Comparison of ENCODE assay signal across 14 cellular contexts in genomic region chr9:124296094-124296493, GRCh38. TPM values are rescaled to one million over a fixed set of nuclear protein-coding genes. Genes with fewer than 3 reads are reported as not detected.
DNase-seq lines count a peak whose midpoint lies in the region; ATAC-seq, FAIRE-seq and TF ChIP-seq lines count a peak whose summit lies in the region.
"Had no signal": no experiment of that assay in that cellular context is flagged by ENCODE, and none has a peak within 500 bp of the region (broad histone marks: within the 10 kb centered on the region; RNA-seq: fewer than 3 reads in every experiment).

No MANE protein-coding gene starts in this region.

- H3K4me1 ChIP-seq in Karpas-422 (ENCODE audit: low read length) (peaks cover 65% of the 10 kb centered on the region), esophagus squamous epithelium (peaks cover 7 to 90% (median 42%) of the 10 kb centered on the region in 3 donors), pancreas (peaks cover 8 to 33% (median 11%) of the 10 kb centered on the region in 3 donors), gastrocnemius medialis (peaks cover 19 to 39% of the 10 kb centered on the region in 2 donors)

- peaks cover 100% of the 10 kb centered on the region for H3K79me2 ChIP-seq in Karpas-422 (ENCODE audit: low read length)

- ATAC-seq in pancreas = peak in 3 of 4 donors; percentile 11 to 29 (median 24)
- no peak for ATAC-seq in gastrocnemius medialis

- no peak for DNase-seq in AG04450 (ENCODE audit: low read depth, low spot score)
- DNase-seq in Karpas-422 = no peak
- DNase-seq in esophagus squamous epithelium (lab: John Stamatoyannopoulos, UW) = no peak
- DNase-seq in pancreas = no peak
- no peak for DNase-seq in AG08396 (ENCODE audit: low spot score)
- DNase-seq in WERI-Rb-1 = no peak
- DNase-seq in gastrocnemius medialis = no peak
- DNase-seq in activated gamma-delta T cell (lab: John Stamatoyannopoulos, UW) = no peak
- DNase-seq: activated T-cell treated with anti-CD3 and anti-CD28 coated beads, Interleukin-2, amount 50 U/mL, for 48 hours; NCI-H1092; testis had no signal

- H3K36me3 ChIP-seq in Karpas-422 (ENCODE audit: insufficient read depth, low read length) = no peaks in the 10 kb centered on the region; the same call in 1 of the 2 replicates
- H3K36me3 ChIP-seq in esophagus squamous epithelium = no peaks in the 10 kb centered on the region
- H3K36me3 ChIP-seq in pancreas = no peaks in the 10 kb centered on the region
- H3K36me3 ChIP-seq in WERI-Rb-1 = no peaks in the 10 kb centered on the region
- no peaks in the 10 kb centered on the region for H3K36me3 ChIP-seq in gastrocnemius medialis

- POLR2A ChIA-PET in AG04450 (lab: Yijun Ruan, JAX) = interaction anchor here (1.7 kb wide), 1 partner anchor 10 kb away, joined by 7 read pairs; no protein-coding TSS in a partner anchor

- H3K4me3 ChIP-seq in AG04450 (ENCODE audit: low read depth, low read length) = no peak overlapping the region
- no peak overlapping the region for H3K4me3 ChIP-seq in Karpas-422 (ENCODE audit: low read length)
- no peak overlapping the region for H3K4me3 ChIP-seq in esophagus squamous epithelium
- H3K4me3 ChIP-seq in pancreas = no peak overlapping the region
- no peak overlapping the region for H3K4me3 ChIP-seq in WERI-Rb-1 (ENCODE audit: low read depth, low read length)
- no peak overlapping the region for H3K4me3 ChIP-seq in gastrocnemius medialis
- H3K4me3 ChIP-seq: testis had no signal

- H3K9me3 ChIP-seq in AG04450 (ENCODE audit: control insufficient read depth, insufficient read depth, low read length) (no peaks in the 10 kb centered on the region; the same call in 1 of the 2 replicates), Karpas-422 (ENCODE audit: low read length) (no peaks in the 10 kb centered on the region), esophagus squamous epithelium (no peaks in the 10 kb centered on the region), pancreas (no peaks in the 10 kb centered on the region), WERI-Rb-1 (ENCODE audit: severe bottlenecking) (no peaks in the 10 kb centered on the region), gastrocnemius medialis (no peaks in the 10 kb centered on the region)
- H3K9me3 ChIP-seq: testis had no signal

- no peak overlapping the region for H2AFZ ChIP-seq in Karpas-422 (ENCODE audit: low read length)

- H3K27ac ChIP-seq in AG04450 (ENCODE audit: low read depth, low read length) = peak overlapping the region; percentile 31
- H3K27ac ChIP-seq in Karpas-422 (ENCODE audit: low read length) = peak overlapping the region; percentile 34; the same call in 1 of the 2 replicates
- H3K27ac ChIP-seq in esophagus squamous epithelium = peak overlapping the region in 3 of 4 donors; percentile 42 to 67 (median 45)
- peak overlapping the region; percentile 24 to 65 (median 49) for H3K27ac ChIP-seq in pancreas
- no peak overlapping the region for H3K27ac ChIP-seq in WERI-Rb-1
- no peak overlapping the region for H3K27ac ChIP-seq in gastrocnemius medialis
- H3K27ac ChIP-seq: testis had no signal

- H3K9ac ChIP-seq in Karpas-422 (ENCODE audit: low read length) = no peak overlapping the region

- CTCF ChIA-PET in AG04450 (lab: Charles Lee) = no interaction called here

- peaks cover 92% of the 10 kb centered on the region for H4K20me1 ChIP-seq in Karpas-422 (ENCODE audit: insufficient read depth, low read depth, low read length)

- H3K9me2 ChIP-seq in Karpas-422 (replicated peaks; ENCODE audit: insufficient read depth, low read length) = no peaks in the 10 kb centered on the region

- H3K4me2 ChIP-seq in Karpas-422 (ENCODE audit: low read depth, low read length, poor library complexity, severe bottlenecking) = no peak overlapping the region

- no peaks in the 10 kb centered on the region for H3K27me3 ChIP-seq in AG04450 (ENCODE audit: control insufficient read depth, insufficient read depth, low read length)
- no peaks in the 10 kb centered on the region for H3K27me3 ChIP-seq in Karpas-422 (ENCODE audit: low read length)
- H3K27me3 ChIP-seq in esophagus squamous epithelium = no peaks in the 10 kb centered on the region
- no peaks in the 10 kb centered on the region for H3K27me3 ChIP-seq in pancreas
- no peaks in the 10 kb centered on the region for H3K27me3 ChIP-seq in WERI-Rb-1 (ENCODE audit: insufficient read depth, low read depth, severe bottlenecking)
- no peaks in the 10 kb centered on the region for H3K27me3 ChIP-seq in gastrocnemius medialis
- H3K27me3 ChIP-seq: testis had no signal

- TF ChIP-seq CTCF in AG04450 (IDR thresholded peaks at IDR 0.05; ENCODE audit: low read depth, low read length) (no peak), esophagus squamous epithelium (IDR thresholded peaks at IDR 0.05) (no peak), pancreas (IDR thresholded peaks at IDR 0.05) (no peak), WERI-Rb-1 (IDR thresholded peaks at IDR 0.05; ENCODE audit: low read depth, low read length) (no peak), gastrocnemius medialis (IDR thresholded peaks at IDR 0.05 in 4 of 5, conservative IDR thresholded peaks at IDR 0.05 in 1 of 5) (no peak)

- intact Hi-C loops in esophagus squamous epithelium (cut with DNase I) (no loop called here), pancreas (cut with DNase I) (no loop called here), gastrocnemius medialis (cut with DNase I; ENCODE audit: low total_unique reads) (no loop called here)

- WGBS in esophagus squamous epithelium, 2 donors = 60 to 86% methylated on average over 1 of the region's 8 CpGs
- 56 to 58% methylated on average over 8 of the region's 8 CpGs for WGBS in pancreas, 2 donors

- TF ChIP-seq POLR2A in esophagus squamous epithelium (IDR thresholded peaks at IDR 0.05) (no peak), gastrocnemius medialis (IDR thresholded peaks at IDR 0.05) (no peak)

- no peak for FAIRE-seq in pancreas (lab: Jason Lieb, UNC)
- FAIRE-seq: H54, HTR-8/SVneo, islet of Langerhans had no signal

- in situ Hi-C loops in gastrocnemius medialis (cut with MboI; ENCODE audit: low sequenced_read_pairs in 4 of 4) = no loop called here

RNA-seq across cellular contexts. Expression of gene NEK6, which starts 38.3 kb away (rescaled TPM):
- polyA plus RNA-seq in AG04450 (2011; rRNA removed) (128 and 163 TPM in 2 replicates), pancreas (10 to 100 TPM in 1 of 2 donors, 1 to 10 TPM in 1; 7.8 to 12.5 TPM)
- polyA minus RNA-seq in AG04450 (2011; rRNA and poly(A)+ RNA removed) = 189 and 242 TPM in 2 replicates
- total RNA-seq in Karpas-422 (2014; rRNA removed; shearing (Covaris generic); ENCODE audit: low replicate concordance) = 77.9 and 93.3 TPM in 2 replicates
- total RNA-seq in esophagus squamous epithelium (10 to 100 TPM in 2 of 4 donors, 1 to 10 TPM in 2; 2.0 to 15.3 (median 7.3) TPM), pancreas (10 to 100 TPM; 25.1 to 67.0 (median 34.2) TPM), gastrocnemius medialis (10 to 100 TPM in 1 of 4 donors, 1 to 10 TPM in 3; 2.3 to 10.1 (median 3.5) TPM)

Comparison
In these comparisons a context has a peak if more than half of its experiments do, and no peak if none do; other contexts are left out.
1. H3K27ac ChIP-seq: peak in AG04450 (single experiment), Karpas-422 (single experiment), esophagus squamous epithelium (3 of 4) and pancreas (4 of 4); none in WERI-Rb-1 (single experiment) and gastrocnemius medialis (0 of 4).
2. ATAC-seq: peak in pancreas (3 of 4); none in gastrocnemius medialis (0 of 2).